ENCODE assay signal across 27 cellular contexts in genomic region chr7:158563911-158564647, GRCh38.
"Had no signal": no experiment of that assay in that cellular context is flagged by ENCODE, and none has a peak within 500 bp of the region (broad histone marks: within the 10 kb centered on the region; RNA-seq: fewer than 3 reads in every experiment).

No MANE protein-coding gene starts in this region.

- H3K4me1 Mint-ChIP-seq: naive thymus-derived CD8-positive, alpha-beta T cell; neural crest cell had no signal

- H3K27ac ChIP-seq: esophagus squamous epithelium, heart right ventricle, left lung, parathyroid adenoma, prostate gland, right atrium auricular region, suprapubic skin, transverse colon, upper lobe of right lung, uterus had no signal

- H3K9me3 Mint-ChIP-seq: dendritic cell treated with granulocyte-macrophage colony-stimulating factor and Interleukin-4, amounts not matched to agents 40 ng/mL and 50 ng/mL, for 4 days; naive thymus-derived CD8-positive, alpha-beta T cell; neural crest cell; stimulated activated memory B cell treated with anti-CD40 and anti-IgM and Interleukin-4, amounts not matched to agents 10 μg/mL and 1 μg/mL and 100 μg/mL, for 72 hours; stimulated activated naive CD8-positive, alpha-beta T cell treated with anti-CD3 and anti-CD28 coated beads, Interleukin-15, Interleukin-2, amounts not matched to agents 100 ng/mL and 50 ng/mL, for 24 hours had no signal

- H3K4me1 ChIP-seq: esophagus squamous epithelium, heart right ventricle, left lung, parathyroid adenoma, prostate gland, right atrium auricular region, suprapubic skin, transverse colon, upper lobe of right lung, uterus had no signal

- H3K4me3 Mint-ChIP-seq: dendritic cell treated with granulocyte-macrophage colony-stimulating factor and Interleukin-4, amounts not matched to agents 40 ng/mL and 50 ng/mL, for 4 days; naive thymus-derived CD8-positive, alpha-beta T cell; neural crest cell; stimulated activated memory B cell treated with anti-CD40 and anti-IgM and Interleukin-4, amounts not matched to agents 10 μg/mL and 1 μg/mL and 100 μg/mL, for 72 hours; stimulated activated naive CD8-positive, alpha-beta T cell treated with anti-CD3 and anti-CD28 coated beads, Interleukin-15, Interleukin-2, amounts not matched to agents 100 ng/mL and 50 ng/mL, for 24 hours had no signal

- H3K9ac ChIP-seq: parathyroid adenoma had no signal

- ATAC-seq: left cardiac atrium; left lung; naive thymus-derived CD8-positive, alpha-beta T cell; sciatic nerve; stimulated activated memory B cell treated with anti-CD40 and anti-IgM and Interleukin-4, amounts not matched to agents 10 μg/mL and 1 μg/mL and 100 μg/mL, for 72 hours; upper lobe of right lung had no signal

- H3K27me3 ChIP-seq: right atrium auricular region, uterus had no signal

- H2AFZ ChIP-seq: parathyroid adenoma had no signal

- H3K9me3 ChIP-seq: esophagus squamous epithelium, heart right ventricle, left lung, prostate gland, right atrium auricular region, suprapubic skin, transverse colon, upper lobe of right lung, uterus had no signal

- DNase-seq: effector CD8-positive, alpha-beta T cell; erythroblast; esophagus squamous epithelium; foreskin melanocyte; glutamatergic neuron; heart right ventricle; hippocampal formation; left cardiac atrium; left lung; mammary epithelial cell; mesendoderm; midbrain; naive thymus-derived CD8-positive, alpha-beta T cell; stimulated activated CD4-positive, alpha-beta T cell treated with anti-CD3 and anti-CD28 coated beads, Interleukin-2, amount 100 ng/mL, for 24 hours; stimulated activated CD4-positive, alpha-beta T cell treated with anti-CD3 and anti-CD28 coated beads, Interleukin-4, amount 100 ng/mL, for 24 hours; transverse colon; upper lobe of right lung; uterus had no signal

- H3K27ac Mint-ChIP-seq: dendritic cell treated with granulocyte-macrophage colony-stimulating factor and Interleukin-4, amounts not matched to agents 40 ng/mL and 50 ng/mL, for 4 days; stimulated activated memory B cell treated with anti-CD40 and anti-IgM and Interleukin-4, amounts not matched to agents 10 μg/mL and 1 μg/mL and 100 μg/mL, for 72 hours; stimulated activated naive CD8-positive, alpha-beta T cell treated with anti-CD3 and anti-CD28 coated beads, Interleukin-15, Interleukin-2, amounts not matched to agents 100 ng/mL and 50 ng/mL, for 24 hours had no signal

- H3K4me3 ChIP-seq: esophagus squamous epithelium, heart right ventricle, left lung, prostate gland, right atrium auricular region, suprapubic skin, transverse colon, upper lobe of right lung, uterus had no signal

- H3K36me3 ChIP-seq: esophagus squamous epithelium, heart right ventricle, left lung, prostate gland, right atrium auricular region, suprapubic skin, transverse colon, upper lobe of right lung, uterus had no signal

- H3K36me3 Mint-ChIP-seq: naive thymus-derived CD8-positive, alpha-beta T cell; stimulated activated memory B cell treated with anti-CD40 and anti-IgM and Interleukin-4, amounts not matched to agents 10 μg/mL and 1 μg/mL and 100 μg/mL, for 72 hours had no signal
